Comparison of ENCODE assay signal across 13 cellular contexts in the genomic region with DNA sequence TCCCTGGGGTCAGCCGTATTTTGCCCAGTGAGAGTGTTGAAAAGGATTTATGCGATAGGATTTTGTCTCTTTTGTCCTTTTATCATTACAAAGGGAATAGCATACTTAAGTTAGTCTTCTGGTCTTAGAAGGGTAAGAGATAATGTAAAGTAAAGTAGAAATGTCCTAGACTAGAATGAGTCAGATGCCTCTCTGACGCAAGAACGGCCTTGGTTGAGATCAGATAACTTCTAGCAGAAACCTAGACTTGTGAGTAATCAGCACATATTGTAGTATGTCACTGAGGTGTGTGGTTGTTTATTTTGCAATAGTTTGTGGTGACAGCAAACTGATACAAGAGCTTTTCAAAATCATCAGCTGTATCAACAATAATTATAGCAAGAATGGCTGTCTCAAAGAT.
DNase-seq lines count a peak whose midpoint lies in the region; ATAC-seq and TF ChIP-seq lines count a peak whose summit lies in the region.
"Had no signal": no experiment of that assay in that cellular context is flagged by ENCODE, and none has a peak within 500 bp of the region (broad histone marks: within the 10 kb centered on the region; RNA-seq: fewer than 3 reads in every experiment).

No MANE protein-coding gene starts in this region.

- no peaks in the 10 kb centered on the region for H3K79me2 ChIP-seq in hepatocyte

- 32% methylated on average over 4 of the region's 4 CpGs for WGBS in hepatocyte (ENCODE audit: low lambda C conversion rate, missing lambda C conversion rate)
- WGBS in gastroesophageal sphincter (ENCODE audit: low coverage in 1 of 2), 2 donors: 71 to 80% methylated on average over 3 to 4 of the region's 4 CpGs

- no peaks in the 10 kb centered on the region for H3K36me3 ChIP-seq in hepatocyte (replicated peaks; ENCODE audit: insufficient read depth, low read depth)
- no peaks in the 10 kb centered on the region for H3K36me3 ChIP-seq in gastroesophageal sphincter
- H3K36me3 ChIP-seq: spleen had no signal

- no peak for TF ChIP-seq EP300 in gastroesophageal sphincter (IDR thresholded peaks at IDR 0.05)

- TF ChIP-seq POLR2A in gastroesophageal sphincter (IDR thresholded peaks at IDR 0.05): no peak

- peak; percentile 49 for DNase-seq in GF-D8 (lab: John Stamatoyannopoulos, UW)
- DNase-seq in KBM-7: peak; percentile 3
- DNase-seq in SW 1271 (lab: John Stamatoyannopoulos, UW): peak; percentile 43 to 77
- peak; percentile 70 for DNase-seq in hepatocyte (ENCODE audit: low spot score)
- no peak for DNase-seq in cerebellar cortex (ENCODE audit: low spot score)
- DNase-seq: DND-41; foreskin melanocyte; spleen; stimulated activated naive CD8-positive, alpha-beta T cell treated with anti-CD3 and anti-CD28 coated beads, Interleukin-15, Interleukin-2, amounts not matched to agents 100 U/mL and 50 U/mL, for 24 hours had no signal

- in situ Hi-C loops in KBM-7 (cut with MboI; ENCODE audit: low pct_unique_long_range_greater_than_20kb, low sequenced_read_pairs): no loop called here

- no peak overlapping the region for H3K4me2 ChIP-seq in hepatocyte

- H3K4me3 ChIP-seq in hepatocyte (no peak overlapping the region), gastroesophageal sphincter (no peak overlapping the region)
- H3K4me3 ChIP-seq: spleen had no signal

- no peak for TF ChIP-seq CTCF in hepatocyte (IDR thresholded peaks at IDR 0.05; ENCODE audit: poor library complexity)
- TF ChIP-seq CTCF in gastroesophageal sphincter (IDR thresholded peaks at IDR 0.05): no peak

- H3K9me2 ChIP-seq in hepatocyte (replicated peaks; ENCODE audit: insufficient read depth): no peaks in the 10 kb centered on the region

- H3K27ac ChIP-seq in hepatocyte (peak overlapping the region; percentile 59), gastroesophageal sphincter (no peak overlapping the region)
- H3K27ac ChIP-seq: spleen had no signal

- H3K27me3 ChIP-seq in hepatocyte (no peaks in the 10 kb centered on the region), gastroesophageal sphincter (no peaks in the 10 kb centered on the region)
- H3K27me3 ChIP-seq: spleen had no signal

- H2AFZ ChIP-seq in hepatocyte: no peak overlapping the region

- H3K9me3 ChIP-seq in hepatocyte (ENCODE audit: low read depth): no peaks in the 10 kb centered on the region
- H3K9me3 ChIP-seq in gastroesophageal sphincter: no peaks in the 10 kb centered on the region

- H4K20me1 ChIP-seq in hepatocyte (ENCODE audit: insufficient read depth, poor library complexity, severe bottlenecking): no peaks in the 10 kb centered on the region

- H3K4me1 ChIP-seq in hepatocyte (ENCODE audit: insufficient read depth) (no peaks in the 10 kb centered on the region), gastroesophageal sphincter (no peaks in the 10 kb centered on the region)
- H3K4me1 ChIP-seq: spleen had no signal

- no peak for ATAC-seq in gastroesophageal sphincter
- no peak for ATAC-seq in HG02870 (IDR thresholded peaks at IDR 0.05; ENCODE audit: unreplicated experiment)
- ATAC-seq in HG03469 (IDR thresholded peaks at IDR 0.05; ENCODE audit: unreplicated experiment): no peak
- ATAC-seq: activated CD4-positive, CD25-positive, alpha-beta regulatory T cell treated with anti-CD3 and anti-CD28 coated beads, Interleukin-2, amount 50 U/mL, for 24 hours; stimulated activated naive CD8-positive, alpha-beta T cell treated with anti-CD3 and anti-CD28 coated beads, Interleukin-15, Interleukin-2, amounts not matched to agents 100 U/mL and 50 U/mL, for 24 hours had no signal
